In the genomic region with DNA sequence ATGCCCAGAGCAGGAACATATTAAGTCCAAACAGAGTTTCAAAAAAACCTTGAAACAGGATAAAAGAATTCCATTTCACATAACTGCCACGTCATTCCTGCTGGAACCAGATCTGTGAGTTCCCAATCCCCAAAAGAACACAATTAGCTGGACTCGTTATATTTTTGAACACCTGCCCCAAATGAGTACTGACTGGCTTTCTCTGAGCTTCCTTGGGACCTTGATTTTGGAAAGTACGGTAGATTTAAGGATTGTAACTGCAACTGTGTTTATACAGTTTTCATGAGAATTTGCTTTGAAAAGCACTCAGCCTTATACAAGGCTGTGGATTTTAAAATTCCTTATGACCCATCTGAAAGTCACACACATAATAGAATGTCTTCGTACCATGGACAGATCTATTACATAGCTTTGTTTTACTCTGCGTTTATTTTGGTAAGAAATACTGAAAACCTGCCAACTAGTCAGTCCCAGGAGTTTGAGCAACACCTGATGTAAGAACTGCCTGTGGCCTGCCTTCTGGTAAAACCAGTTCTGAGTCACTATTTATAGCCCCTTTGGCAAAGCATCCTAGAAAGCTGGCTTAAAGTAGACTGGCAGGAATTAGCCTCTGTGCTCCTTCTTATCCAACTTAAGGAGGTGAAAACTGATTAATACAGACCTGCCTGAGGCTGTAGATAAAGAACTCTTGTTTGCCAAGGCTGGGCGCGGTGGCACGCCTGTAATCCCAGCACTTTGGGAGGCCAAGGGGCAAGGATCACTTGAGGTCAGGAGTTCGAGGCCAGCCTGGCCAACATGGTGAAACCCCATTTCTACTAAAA, we compare ENCODE assay signal across 8 cellular contexts. TPM values are rescaled to one million over a fixed set of nuclear protein-coding genes. Genes with fewer than 3 reads are reported as not detected.
DNase-seq lines count a peak whose midpoint lies in the region; ATAC-seq lines count a peak whose summit lies in the region.

No MANE protein-coding gene starts in this region.

- peak; percentile 95 for DNase-seq in DMS79 treated with DMSO at 0.1 percent for 48 hours (lab: John Stamatoyannopoulos, UW)
- DNase-seq in NCI-H774 (lab: John Stamatoyannopoulos, UW): peak; percentile 54
- peak; percentile 11 for DNase-seq in occipital lobe (lab: John Stamatoyannopoulos, UW)
- no peak for DNase-seq in stimulated activated CD4-positive, alpha-beta T cell treated with anti-CD3 and anti-CD28 coated beads, Interleukin-4, amount 100 ng/mL, for 24 hours

- ATAC-seq in esophagus mucosa: peak; percentile 98
- no peak for ATAC-seq in GM21423 (IDR thresholded peaks at IDR 0.05; ENCODE audit: unreplicated experiment)
- no peak for ATAC-seq in HG03135 (IDR thresholded peaks at IDR 0.05; ENCODE audit: unreplicated experiment)
- ATAC-seq in HG03108 (IDR thresholded peaks at IDR 0.05; ENCODE audit: unreplicated experiment): no peak

RNA-seq across cellular contexts. Expression of gene MERTK, which starts 48.1 kb away (rescaled TPM):
- total RNA-seq in esophagus mucosa: 5.4 TPM
- total RNA-seq in occipital lobe: 7.2 TPM
